Comparison of ENCODE assay signal across 25 cellular contexts in the genomic region with DNA sequence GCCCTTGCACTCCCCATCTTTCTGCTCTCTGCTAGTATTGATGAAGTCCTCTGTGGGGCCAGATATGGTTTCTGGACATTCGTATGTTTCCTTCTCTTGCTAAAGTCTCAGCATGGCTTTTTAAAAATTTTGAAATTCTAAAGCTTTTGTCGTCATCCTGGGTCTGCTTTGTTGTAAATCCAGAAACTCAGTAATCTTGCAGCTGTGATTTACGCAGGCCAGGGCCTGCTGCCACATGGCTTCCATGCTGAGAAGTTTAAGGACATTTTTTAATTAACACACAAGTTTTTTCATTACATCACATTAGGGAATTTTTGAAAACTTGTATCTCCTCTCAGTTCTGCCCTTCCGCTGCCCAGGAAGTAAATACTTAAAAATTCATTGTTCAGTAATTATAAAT.
"Had no signal": no experiment of that assay in that cellular context is flagged by ENCODE, and none has a peak within 500 bp of the region (broad histone marks: within the 10 kb centered on the region; RNA-seq: fewer than 3 reads in every experiment).

No MANE protein-coding gene starts in this region.

- H3K27ac ChIP-seq: ascending aorta, brain microvascular endothelial cell, lower lobe of right lung, neutrophil, uterus, VCaP had no signal

- H3K4me3 ChIP-seq: ascending aorta, lower lobe of right lung, uterus had no signal

- H3K36me3 ChIP-seq: ascending aorta, brain microvascular endothelial cell, lower lobe of right lung, neutrophil, uterus had no signal

- DNase-seq: activated CD4-positive, alpha-beta T cell treated with anti-CD3 and anti-CD28 coated beads for 4 hours; activated CD4-positive, alpha-beta T cell treated with anti-CD3 and anti-CD28 coated beads, Interleukin-2, amount 50 U/mL, for 4 hours; activated effector memory CD4-positive, alpha-beta T cell treated with Interleukin-2 at 50 U/mL for 16 hours; activated naive CD4-positive, alpha-beta T cell treated with Interleukin-2 at 50 U/mL for 16 hours; brain microvascular endothelial cell; caudate nucleus; foreskin melanocyte; left colon; lower lobe of right lung; mesenchymal stem cell; natural killer cell; small intestine; stimulated activated CD4-positive, alpha-beta T cell treated with anti-CD3 and anti-CD28 coated beads, Interleukin-1b, Interleukin-23, amount 100 ng/mL, for 48 hours; stimulated activated CD4-positive, alpha-beta T cell treated with anti-CD3 and anti-CD28 coated beads, Interleukin-4, amount 100 ng/mL, for 4 hours; stimulated activated CD8-positive, alpha-beta memory T cell treated with anti-CD3 and anti-CD28 coated beads, Interleukin-4, amount 100 ng/mL, for 48 hours; stimulated activated naive CD8-positive, alpha-beta T cell treated with anti-CD3 and anti-CD28 coated beads, Interleukin-15, amount 100 ng/mL, for 72 hours; substantia nigra; uterus had no signal

- ATAC-seq: left colon; lower lobe of right lung; natural killer cell; sciatic nerve; stimulated activated memory B cell treated with anti-CD40 and anti-IgM and Interleukin-4, amounts not matched to agents 10 μg/mL and 1 μg/mL and 100 μg/mL, for 72 hours; stimulated activated naive CD8-positive, alpha-beta T cell treated with anti-CD3 and anti-CD28 coated beads, Interleukin-15, amount 100 ng/mL, for 72 hours had no signal

- H3K4me3 Mint-ChIP-seq: activated naive CD8-positive, alpha-beta T cell; natural killer cell; stimulated activated memory B cell treated with anti-CD40 and anti-IgM and Interleukin-4, amounts not matched to agents 10 μg/mL and 1 μg/mL and 100 μg/mL, for 72 hours; stimulated activated naive CD8-positive, alpha-beta T cell treated with anti-CD3 and anti-CD28 coated beads, Interleukin-15, amount 100 ng/mL, for 72 hours; type B pancreatic cell had no signal

- H3K27ac Mint-ChIP-seq: activated naive CD8-positive, alpha-beta T cell; natural killer cell; stimulated activated memory B cell treated with anti-CD40 and anti-IgM and Interleukin-4, amounts not matched to agents 10 μg/mL and 1 μg/mL and 100 μg/mL, for 72 hours; stimulated activated naive CD8-positive, alpha-beta T cell treated with anti-CD3 and anti-CD28 coated beads, Interleukin-15, amount 100 ng/mL, for 72 hours; type B pancreatic cell had no signal

- H3K9me3 ChIP-seq: ascending aorta, lower lobe of right lung, neutrophil, uterus had no signal

- H3K27me3 ChIP-seq: ascending aorta, brain microvascular endothelial cell, neutrophil, uterus had no signal

- H3K9me3 Mint-ChIP-seq: stimulated activated memory B cell treated with anti-CD40 and anti-IgM and Interleukin-4, amounts not matched to agents 10 μg/mL and 1 μg/mL and 100 μg/mL, for 72 hours; stimulated activated naive CD8-positive, alpha-beta T cell treated with anti-CD3 and anti-CD28 coated beads, Interleukin-15, amount 100 ng/mL, for 72 hours had no signal

- H3K27me3 Mint-ChIP-seq: activated naive CD8-positive, alpha-beta T cell; stimulated activated memory B cell treated with anti-CD40 and anti-IgM and Interleukin-4, amounts not matched to agents 10 μg/mL and 1 μg/mL and 100 μg/mL, for 72 hours; stimulated activated naive CD8-positive, alpha-beta T cell treated with anti-CD3 and anti-CD28 coated beads, Interleukin-15, amount 100 ng/mL, for 72 hours; type B pancreatic cell had no signal

- H3K4me1 Mint-ChIP-seq: natural killer cell; stimulated activated memory B cell treated with anti-CD40 and anti-IgM and Interleukin-4, amounts not matched to agents 10 μg/mL and 1 μg/mL and 100 μg/mL, for 72 hours; stimulated activated naive CD8-positive, alpha-beta T cell treated with anti-CD3 and anti-CD28 coated beads, Interleukin-15, amount 100 ng/mL, for 72 hours had no signal

- H3K36me3 Mint-ChIP-seq: activated naive CD8-positive, alpha-beta T cell; natural killer cell; stimulated activated memory B cell treated with anti-CD40 and anti-IgM and Interleukin-4, amounts not matched to agents 10 μg/mL and 1 μg/mL and 100 μg/mL, for 72 hours; type B pancreatic cell had no signal
